ENCODE assay signal across 8 cellular contexts in the genomic region with DNA sequence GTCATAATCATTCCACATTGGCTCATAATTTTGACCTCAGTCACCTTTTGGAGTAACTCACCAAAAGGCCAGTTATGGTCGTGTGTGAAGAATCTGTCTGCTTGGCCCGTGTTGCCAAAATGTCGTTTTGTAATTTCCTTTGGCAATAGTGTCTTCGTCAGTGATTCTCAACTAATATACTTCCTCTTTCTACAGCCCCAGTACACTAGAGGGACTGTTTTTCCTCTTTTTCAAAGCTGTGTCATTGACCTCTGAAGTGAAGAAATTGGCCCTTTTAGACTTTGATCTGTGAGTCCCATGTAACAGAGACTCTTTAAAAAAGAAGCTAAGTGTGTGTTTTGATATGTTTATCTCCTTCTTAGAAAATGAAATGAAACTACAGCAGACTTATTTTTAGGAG. TPM values are rescaled to one million over a fixed set of nuclear protein-coding genes. Genes with fewer than 3 reads are reported as not detected.
DNase-seq lines count a peak whose midpoint lies in the region; ATAC-seq and TF ChIP-seq lines count a peak whose summit lies in the region.

No MANE protein-coding gene starts in this region.

- peak overlapping the region in 34 of 59 donors; percentile 5 to 99 (median 32) for H3K4me3 ChIP-seq in dorsolateral prefrontal cortex
- no peak overlapping the region for H3K4me3 ChIP-seq in naive thymus-derived CD4-positive, alpha-beta T cell (ENCODE audit: low read length)

- POLR2A ChIA-PET in naive thymus-derived CD4-positive, alpha-beta T cell (lab: Charles Lee): interaction anchor here (1.0 to 1.9 kb wide), 3 partner anchors 8 to 520 kb away, joined by 3 to 5 read pairs (median 5); no protein-coding TSS in a partner anchor

- H3K27me3 Mint-ChIP-seq in T-helper 2 cell treated with Interferon-gamma antibody and Interleukin-4, amounts not matched to agents 5 μg/mL and 100 μg/mL, for 36 hours (ENCODE audit: low read depth): peaks cover 28% of the 10 kb centered on the region
- H3K27me3 Mint-ChIP-seq in naive thymus-derived CD4-positive, alpha-beta T cell: peaks cover 0 to 41% (median 0%) of the 10 kb centered on the region in 5 donors

- peaks cover 43% of the 10 kb centered on the region for H3K4me1 Mint-ChIP-seq in T-helper 2 cell treated with Interferon-gamma antibody and Interleukin-4, amounts not matched to agents 5 μg/mL and 100 μg/mL, for 36 hours (ENCODE audit: low read depth)
- H3K4me1 Mint-ChIP-seq in naive thymus-derived CD4-positive, alpha-beta T cell: peaks cover 46 to 81% (median 68%) of the 10 kb centered on the region in 7 donors

- DNase-seq in T-helper 2 cell treated with Interferon-gamma antibody and Interleukin-4, amounts not matched to agents 5 μg/mL and 100 μg/mL, for 36 hours (ENCODE audit: low spot score): no peak
- DNase-seq in T-helper 2 cell: no peak
- DNase-seq in NOMO-1 treated with dmso at 0.1 percent for 144 hours (lab: John Stamatoyannopoulos, UW; ENCODE audit: unreplicated experiment): peak; percentile 91
- DNase-seq in dorsolateral prefrontal cortex: no peak
- DNase-seq in naive thymus-derived CD4-positive, alpha-beta T cell: no peak
- DNase-seq in NCI-H526 (lab: John Stamatoyannopoulos, UW): no peak
- DNase-seq in stimulated activated CD4-positive, alpha-beta T cell treated with anti-CD3 and anti-CD28 coated beads, Interleukin-4, amount 100 ng/mL, for 4 hours: no peak
- DNase-seq in NCI-H1092 (lab: John Stamatoyannopoulos, UW): no peak

- peak overlapping the region in 54 of 59 donors; percentile 18 to 100 (median 63) for H3K27ac ChIP-seq in dorsolateral prefrontal cortex
- H3K27ac ChIP-seq in naive thymus-derived CD4-positive, alpha-beta T cell (ENCODE audit: low read depth, low read length): no peak overlapping the region

- TF ChIP-seq CTCF in dorsolateral prefrontal cortex (IDR thresholded peaks at IDR 0.05 in 54 of 56, conservative IDR thresholded peaks at IDR 0.05 in 2 of 56; ENCODE audit: low read depth in 1 of 56, partially characterized antibody in 56 of 56): peak in 21 of 56 donors; percentile 9 to 34 (median 22)

- ATAC-seq in naive thymus-derived CD4-positive, alpha-beta T cell: peak; percentile 59

- no peaks in the 10 kb centered on the region for H3K9me3 ChIP-seq in naive thymus-derived CD4-positive, alpha-beta T cell (ENCODE audit: control insufficient read depth in 2 of 3, low read length in 3 of 3)

- intact Hi-C loops in dorsolateral prefrontal cortex (cut with DNase I): loop anchor here in 1 of 2 donors (5.0 kb wide), 1 partner anchor 121 kb away; no protein-coding TSS in a partner anchor
- intact Hi-C loops in naive thymus-derived CD4-positive, alpha-beta T cell (cut with micrococcal nuclease): loop anchor here (1.0 to 2.0 kb wide), 3 partner anchors 9 to 23 kb away; no protein-coding TSS in a partner anchor

- CTCF ChIA-PET in naive thymus-derived CD4-positive, alpha-beta T cell (lab: Charles Lee): interaction anchor here (1.0 to 1.3 kb wide), 2 partner anchors 24 to 817 kb away, joined by 3 to 4 read pairs; no protein-coding TSS in a partner anchor

- peaks cover 32 to 36% of the 10 kb centered on the region in 2 donors for H3K4me1 ChIP-seq in naive thymus-derived CD4-positive, alpha-beta T cell (ENCODE audit: control insufficient read depth in 2 of 2, insufficient read depth in 2 of 2, low read length in 2 of 2)

- H3K27ac Mint-ChIP-seq in T-helper 2 cell treated with Interferon-gamma antibody and Interleukin-4, amounts not matched to agents 5 μg/mL and 100 μg/mL, for 36 hours: peak overlapping the region; percentile 49
- H3K27ac Mint-ChIP-seq in naive thymus-derived CD4-positive, alpha-beta T cell: peak overlapping the region in 8 of 9 donors; percentile 0 to 84 (median 48)

- no peaks in the 10 kb centered on the region for H3K9me3 Mint-ChIP-seq in T-helper 2 cell treated with Interferon-gamma antibody and Interleukin-4, amounts not matched to agents 5 μg/mL and 100 μg/mL, for 36 hours
- no peaks in the 10 kb centered on the region for H3K9me3 Mint-ChIP-seq in naive thymus-derived CD4-positive, alpha-beta T cell

- H3K27me3 ChIP-seq in dorsolateral prefrontal cortex: no peaks in the 10 kb centered on the region
- no peaks in the 10 kb centered on the region for H3K27me3 ChIP-seq in naive thymus-derived CD4-positive, alpha-beta T cell (ENCODE audit: control insufficient read depth in 2 of 2, insufficient read depth in 2 of 2, low read length in 2 of 2)

- peaks cover 0 to 4% (median 4%) of the 10 kb centered on the region in 3 experiments for H3K36me3 ChIP-seq in naive thymus-derived CD4-positive, alpha-beta T cell (ENCODE audit: control insufficient read depth in 2 of 3, insufficient read depth in 3 of 3, low read length in 3 of 3)

- H3K36me3 Mint-ChIP-seq in T-helper 2 cell treated with Interferon-gamma antibody and Interleukin-4, amounts not matched to agents 5 μg/mL and 100 μg/mL, for 36 hours (ENCODE audit: low read depth): peaks cover 36% of the 10 kb centered on the region
- H3K36me3 Mint-ChIP-seq in naive thymus-derived CD4-positive, alpha-beta T cell: peaks cover 4 to 34% (median 20%) of the 10 kb centered on the region in 5 donors

- H3K4me3 Mint-ChIP-seq in T-helper 2 cell treated with Interferon-gamma antibody and Interleukin-4, amounts not matched to agents 5 μg/mL and 100 μg/mL, for 36 hours: peak overlapping the region; percentile 40
- peak overlapping the region in 9 of 10 donors; percentile 8 to 75 (median 62) for H3K4me3 Mint-ChIP-seq in naive thymus-derived CD4-positive, alpha-beta T cell

RNA-seq across cellular contexts. Expression of a gene that starts 5.2 kb away (rescaled TPM):
- total RNA-seq in dorsolateral prefrontal cortex: 100 to 1,000 TPM in 4 of 120 experiments, 10 to 100 TPM in 116; 60.9 to 108 (median 81.7) TPM
- total RNA-seq in naive thymus-derived CD4-positive, alpha-beta T cell: 10 to 100 TPM; 11.6 to 39.5 (median 21.7) TPM
- polyA plus RNA-seq in naive thymus-derived CD4-positive, alpha-beta T cell: 10 to 100 TPM; 17.8 to 19.9 TPM
